33 cellular contexts compared by ENCODE assay signal in the genomic region with DNA sequence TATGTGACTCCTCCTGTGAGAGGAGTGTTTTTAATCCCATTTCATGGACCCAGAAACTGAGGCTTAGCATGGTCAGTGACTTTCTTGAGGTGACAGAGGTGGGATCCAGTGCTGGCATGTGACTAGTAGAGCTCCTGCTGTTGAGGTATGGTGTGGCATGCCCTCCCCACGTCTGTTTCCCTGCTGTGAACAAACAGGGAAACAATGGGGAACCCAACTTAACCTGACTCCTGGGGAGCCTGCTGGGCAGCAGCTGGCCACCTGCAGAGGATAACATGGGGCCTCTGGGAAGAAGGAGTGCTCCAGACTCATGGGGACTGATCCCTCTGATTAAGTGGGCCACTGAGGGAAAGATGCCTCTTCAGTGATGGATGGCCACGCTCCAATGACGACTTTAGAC.
"Had no signal": no experiment of that assay in that cellular context is flagged by ENCODE, and none has a peak within 500 bp of the region (broad histone marks: within the 10 kb centered on the region; RNA-seq: fewer than 3 reads in every experiment).

No MANE protein-coding gene starts in this region.

- H3K27me3 ChIP-seq: brain microvascular endothelial cell, gastroesophageal sphincter, hepatocyte, neutrophil, ovary, sigmoid colon, transverse colon, vagina had no signal

- DNase-seq: activated CD4-positive, alpha-beta memory T cell treated with anti-CD3 and anti-CD28 coated beads for 36 hours; activated CD4-positive, alpha-beta T cell treated with anti-CD3 and anti-CD28 coated beads, Interleukin-2, amount 10 ng/mL, durations not matched to agents 24 days and 14 days; activated CD4-positive, CD25-positive, alpha-beta regulatory T cell treated with anti-CD3 and anti-CD28 coated beads, Interleukin-2, amount 50 U/mL, for 72 hours; activated CD8-positive, alpha-beta memory T cell treated with anti-CD3 and anti-CD28 coated beads, Interleukin-2, amount 50 U/mL, for 48 hours; activated gamma-delta T cell treated with Interleukin-2 at 50 U/mL for 16 hours; activated naive CD4-positive, alpha-beta T cell treated with anti-CD3 and anti-CD28 coated beads, Interleukin-2, amount 50 U/mL, for 16 hours; activated T-cell treated with anti-CD3 and anti-CD28 coated beads, Interleukin-2, amount 50 U/mL, for 24 hours; amniotic stem cell; brain microvascular endothelial cell; cortex of kidney; effector memory CD8-positive, alpha-beta T cell; erythroblast; immature natural killer cell; kidney; left colon; mammary epithelial cell; naive B cell; nephron progenitor cell; ovary; retina; sigmoid colon; small intestine; stimulated activated CD4-positive, alpha-beta T cell treated with anti-CD3 and anti-CD28 coated beads, Interleukin-15, amount 100 ng/mL, for 24 hours; stimulated activated CD4-positive, alpha-beta T cell treated with anti-CD3 and anti-CD28 coated beads, Interleukin-2, amount 100 ng/mL, for 24 hours; stimulated activated naive CD4-positive, alpha-beta T cell; T1000; transverse colon; WERI-Rb-1 had no signal

- H3K4me1 ChIP-seq: gastroesophageal sphincter, sigmoid colon, vagina had no signal

- H3K27ac ChIP-seq: brain microvascular endothelial cell, gastroesophageal sphincter, hepatocyte, neutrophil, ovary, sigmoid colon, transverse colon, vagina, WERI-Rb-1 had no signal

- ATAC-seq: activated T-helper 17 cell treated with anti-CD3 and anti-CD28 coated beads, Interleukin-2, amount 50 U/mL, for 72 hours; effector memory CD8-positive, alpha-beta T cell; gastroesophageal sphincter; left colon had no signal

- H3K4me3 ChIP-seq: gastroesophageal sphincter, hepatocyte, ovary, sigmoid colon, transverse colon, vagina had no signal

- H3K9me3 ChIP-seq: gastroesophageal sphincter, neutrophil, ovary, sigmoid colon, transverse colon, vagina had no signal

- H3K36me3 ChIP-seq: brain microvascular endothelial cell, ovary, transverse colon, vagina, WERI-Rb-1 had no signal
